8 cellular contexts compared by ENCODE assay signal in the genomic region with DNA sequence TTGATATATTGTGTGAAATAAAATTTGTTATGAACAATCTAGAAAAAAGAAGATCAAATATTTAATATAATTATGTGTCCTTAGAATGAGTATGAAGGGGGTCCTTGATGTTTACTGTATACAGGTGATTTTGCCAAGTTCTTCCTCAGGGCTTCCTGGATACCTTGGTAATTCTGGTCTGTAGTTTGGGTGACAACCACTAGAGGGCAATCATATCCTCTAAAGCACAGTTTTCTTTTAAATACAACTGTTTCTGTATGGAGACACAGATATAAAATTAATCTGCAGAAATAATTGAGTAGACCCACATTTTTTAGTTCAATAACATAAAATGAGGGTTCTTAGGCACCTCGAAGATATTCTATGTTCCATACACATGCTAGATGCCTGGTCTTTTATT.
DNase-seq lines count a peak whose midpoint lies in the region; ATAC-seq, FAIRE-seq and TF ChIP-seq lines count a peak whose summit lies in the region.

No MANE protein-coding gene starts in this region.

- dilution Hi-C loops in keratinocyte (cut with MboI; ENCODE audit: extremely low pct_ligation_motif_present, low sequenced_read_pairs), result no loop called here

- peaks cover 0 to 4% of the 10 kb centered on the region in 2 donors for H3K9me3 Mint-ChIP-seq in stimulated activated naive CD8-positive, alpha-beta T cell treated with anti-CD3 and anti-CD28 coated beads, Interleukin-15, amount 100 ng/mL, for 72 hours

- no peaks in the 10 kb centered on the region for H3K9me1 ChIP-seq in keratinocyte (ENCODE audit: control insufficient read depth, extremely low read depth, insufficient read depth, low read length)

- no peak for ATAC-seq in stimulated activated naive CD8-positive, alpha-beta T cell treated with anti-CD3 and anti-CD28 coated beads, Interleukin-15, Interleukin-2, amounts not matched to agents 100 U/mL and 50 U/mL, for 24 hours
- ATAC-seq in stimulated activated naive CD8-positive, alpha-beta T cell treated with anti-CD3 and anti-CD28 coated beads, Interleukin-15, amount 100 ng/mL, for 72 hours, result no peak
- ATAC-seq in HG03342 (IDR thresholded peaks at IDR 0.05; ENCODE audit: unreplicated experiment), result peak; percentile 94
- no peak for ATAC-seq in sciatic nerve

- intact Hi-C loops in esophagus squamous epithelium (cut with DNase I), result no loop called here
- intact Hi-C loops in sciatic nerve (cut with DNase I), result no loop called here

- H3K4me1 Mint-ChIP-seq in stimulated activated naive CD8-positive, alpha-beta T cell treated with anti-CD3 and anti-CD28 coated beads, Interleukin-15, amount 100 ng/mL, for 72 hours, result no peaks in the 10 kb centered on the region

- H3K27me3 ChIP-seq in keratinocyte (ENCODE audit: control insufficient read depth, extremely low read depth, insufficient read depth, low read length) (no peaks in the 10 kb centered on the region), esophagus squamous epithelium (no peaks in the 10 kb centered on the region)

- no peak overlapping the region for H3K27ac Mint-ChIP-seq in stimulated activated naive CD8-positive, alpha-beta T cell treated with anti-CD3 and anti-CD28 coated beads, Interleukin-15, amount 100 ng/mL, for 72 hours

- H3K9me3 ChIP-seq in keratinocyte (ENCODE audit: control insufficient read depth, low read depth, low read length), result no peaks in the 10 kb centered on the region
- H3K9me3 ChIP-seq in esophagus squamous epithelium, result no peaks in the 10 kb centered on the region

- H3K4me3 ChIP-seq in keratinocyte (ENCODE audit: control insufficient read depth in 2 of 3, extremely low read depth in 1 of 3, insufficient read depth in 2 of 3, low read depth in 1 of 3, low read length in 3 of 3), result no peak overlapping the region
- H3K4me3 ChIP-seq in esophagus squamous epithelium, result no peak overlapping the region

- H3K79me2 ChIP-seq in keratinocyte (ENCODE audit: control insufficient read depth, insufficient read depth, low read length), result no peaks in the 10 kb centered on the region

- no peaks in the 10 kb centered on the region for H3K4me1 ChIP-seq in keratinocyte (ENCODE audit: control insufficient read depth, extremely low read depth, insufficient read depth, low read length)
- no peaks in the 10 kb centered on the region for H3K4me1 ChIP-seq in esophagus squamous epithelium

- DNase-seq in stimulated activated naive CD8-positive, alpha-beta T cell treated with anti-CD3 and anti-CD28 coated beads, Interleukin-15, Interleukin-2, amounts not matched to agents 100 U/mL and 50 U/mL, for 24 hours, result peak; percentile 3
- no peak for DNase-seq in stimulated activated naive CD8-positive, alpha-beta T cell treated with anti-CD3 and anti-CD28 coated beads, Interleukin-15, amount 100 ng/mL, for 72 hours
- DNase-seq in keratinocyte (ENCODE audit: low read depth, low spot score), result no peak
- no peak for DNase-seq in esophagus squamous epithelium (lab: John Stamatoyannopoulos, UW)
- DNase-seq in DMS79 (lab: John Stamatoyannopoulos, UW), result no peak
- DNase-seq in sciatic nerve (ENCODE audit: low spot score), result no peak

- H3K4me3 Mint-ChIP-seq in stimulated activated naive CD8-positive, alpha-beta T cell treated with anti-CD3 and anti-CD28 coated beads, Interleukin-15, amount 100 ng/mL, for 72 hours, result no peak overlapping the region

- no peak overlapping the region for H3K9ac ChIP-seq in keratinocyte (ENCODE audit: control insufficient read depth, extremely low read depth, insufficient read depth, low read length)

- no peak overlapping the region for H3K4me2 ChIP-seq in keratinocyte (ENCODE audit: control insufficient read depth, extremely low read depth, insufficient read depth, low read depth, low read length)

- H3K27me3 Mint-ChIP-seq in stimulated activated naive CD8-positive, alpha-beta T cell treated with anti-CD3 and anti-CD28 coated beads, Interleukin-15, amount 100 ng/mL, for 72 hours, result no peaks in the 10 kb centered on the region

- H3K27ac ChIP-seq in keratinocyte (ENCODE audit: control insufficient read depth, insufficient read depth, low read length) (no peak overlapping the region), esophagus squamous epithelium (no peak overlapping the region)

- peak; percentile 13 for FAIRE-seq in TTC549 (lab: Jason Lieb, UNC)
- no peak for FAIRE-seq in keratinocyte (lab: Jason Lieb, UNC)

- TF ChIP-seq CTCF in keratinocyte (optimal IDR thresholded peaks at IDR 0.05 in 1 of 3, IDR thresholded peaks at IDR 0.05 in 1 of 3, conservative IDR thresholded peaks at IDR 0.05 in 1 of 3; ENCODE audit: extremely low read depth in 1 of 3, insufficient read depth in 2 of 3, low read length in 3 of 3) (peak in 2 of 3 experiments; percentile 40 to 51), esophagus squamous epithelium (IDR thresholded peaks at IDR 0.05) (peak in 3 of 6 experiments; percentile 18 to 47 (median 20))

- no peak for TF ChIP-seq POLR2A in esophagus squamous epithelium (IDR thresholded peaks at IDR 0.05)

- no peaks in the 10 kb centered on the region for H3K36me3 ChIP-seq in keratinocyte (ENCODE audit: control insufficient read depth in 2 of 2, extremely low read depth in 1 of 2, insufficient read depth in 2 of 2, low read length in 2 of 2)
- H3K36me3 ChIP-seq in esophagus squamous epithelium, result no peaks in the 10 kb centered on the region

- 0% methylated on average over 1 of the region's 1 CpG for WGBS in esophagus squamous epithelium, 2 donors

- H2AFZ ChIP-seq in keratinocyte (ENCODE audit: control insufficient read depth, low read length), result no peak overlapping the region

- no peaks in the 10 kb centered on the region for H4K20me1 ChIP-seq in keratinocyte (ENCODE audit: control insufficient read depth, extremely low read depth, insufficient read depth, low read length)
